In the genomic region with DNA sequence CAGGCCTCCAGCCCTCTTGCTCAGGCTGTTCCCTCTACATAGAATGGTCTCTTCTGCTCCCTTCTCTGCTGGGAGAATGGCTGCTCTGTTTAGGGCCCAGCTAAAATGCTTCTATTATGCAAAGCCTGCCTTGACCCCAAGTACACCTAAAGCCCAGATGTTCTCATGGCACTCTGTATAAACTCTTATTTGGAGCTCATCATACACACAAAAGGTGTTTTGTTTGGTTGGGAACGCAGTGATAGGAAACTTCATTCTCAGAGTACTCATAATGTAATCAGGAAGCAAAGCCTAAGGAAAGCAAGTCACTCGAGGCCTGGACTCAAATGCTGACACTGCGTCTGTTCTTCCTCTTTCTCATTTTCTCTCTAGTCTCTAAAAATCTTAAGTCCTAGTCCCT, we compare ENCODE assay signal across 15 cellular contexts. TPM values are rescaled to one million over a fixed set of nuclear protein-coding genes. Genes with fewer than 3 reads are reported as not detected.
A peak's percentile ranks its signal among the peaks of the same experiment; 100 is the strongest.
DNase-seq lines count a peak whose midpoint lies in the region; TF ChIP-seq lines count a peak whose summit lies in the region.
"Had no signal": no experiment of that assay in that cellular context is flagged by ENCODE, and none has a peak within 500 bp of the region (broad histone marks: within the 10 kb centered on the region; RNA-seq: fewer than 3 reads in every experiment).

No MANE protein-coding gene starts in this region.

- H3K4me3 Mint-ChIP-seq in activated naive CD4-positive, alpha-beta T cell treated with anti-CD3 and anti-CD28 coated beads, Interleukin-2, amount 10 ng/mL, durations not matched to agents 7 days and 5 days = no peak overlapping the region

- TF ChIP-seq CTCF in stomach (IDR thresholded peaks at IDR 0.05) (no peak), GM10248 (IDR thresholded peaks at IDR 0.05; ENCODE audit: control extremely low read depth, extremely low read depth, low read depth, missing control alignments) (no peak)

- H3K27ac Mint-ChIP-seq in activated naive CD4-positive, alpha-beta T cell treated with anti-CD3 and anti-CD28 coated beads, Interleukin-2, amount 10 ng/mL, durations not matched to agents 7 days and 5 days = peak overlapping the region; percentile 70

- H3K9me3 ChIP-seq in stomach (no peaks in the 10 kb centered on the region), MG63 (no peaks in the 10 kb centered on the region)
- H3K9me3 ChIP-seq: SJCRH30, vagina had no signal

- POLR2A ChIA-PET in GM10248 (lab: Yijun Ruan, JAX) = no interaction called here

- H3K4me1 ChIP-seq in stomach = peaks cover 0 to 40% (median 1%) of the 10 kb centered on the region in 4 donors
- H3K4me1 ChIP-seq: SJCRH30, vagina had no signal

- peak overlapping the region in 3 of 5 donors; percentile 17 to 43 (median 19) for H3K27ac ChIP-seq in stomach
- H3K27ac ChIP-seq: SJCRH30, vagina had no signal

- TF ChIP-seq EP300 in stomach (IDR thresholded peaks at IDR 0.05) = no peak

- H3K27me3 ChIP-seq in stomach (no peaks in the 10 kb centered on the region), MG63 (no peaks in the 10 kb centered on the region)
- H3K27me3 ChIP-seq: SJCRH30, vagina had no signal

- TF ChIP-seq POLR2A in stomach (IDR thresholded peaks at IDR 0.05) = no peak

- 43 to 57% (median 49%) methylated on average over 3 of the region's 3 CpGs for WGBS in stomach, 5 donors

- H3K36me3 ChIP-seq in stomach = peaks cover 0 to 34% (median 30%) of the 10 kb centered on the region in 4 donors
- no peaks in the 10 kb centered on the region; the same call in 1 of the 2 replicates for H3K36me3 ChIP-seq in MG63
- H3K36me3 ChIP-seq: SJCRH30, vagina had no signal

- intact Hi-C loops in stomach (cut with DNase I; ENCODE audit: low total_unique reads) = no loop called here

- no peaks in the 10 kb centered on the region for H3K27me3 Mint-ChIP-seq in activated naive CD4-positive, alpha-beta T cell treated with anti-CD3 and anti-CD28 coated beads, Interleukin-2, amount 10 ng/mL, durations not matched to agents 7 days and 5 days

- no peak for DNase-seq in activated naive CD4-positive, alpha-beta T cell treated with anti-CD3 and anti-CD28 coated beads, Interleukin-2, amount 10 ng/mL, durations not matched to agents 7 days and 5 days
- DNase-seq in activated naive CD4-positive, alpha-beta T cell (lab: John Stamatoyannopoulos, UW) = no peak
- DNase-seq in RPMI8226 (peak; percentile 72), hippocampal formation (lab: John Stamatoyannopoulos, UW) (peak; percentile 25 to 74), stomach (no peak), GM10248 (ENCODE audit: extremely low spot score) (no peak), MG63 (no peak)
- no peak for DNase-seq in stimulated activated CD4-positive, alpha-beta T cell treated with anti-CD3 and anti-CD28 coated beads, Interleukin-2, amount 100 ng/mL, for 24 hours
- DNase-seq: activated naive CD4-positive, alpha-beta T cell treated with Interleukin-2 at 50 U/mL for 16 hours; NCI-H1092; NCI-H524; SJCRH30; small intestine had no signal

- H3K4me3 ChIP-seq in stomach (no peak overlapping the region), MG63 (no peak overlapping the region)
- H3K4me3 ChIP-seq: SJCRH30, vagina had no signal

- peaks cover 19% of the 10 kb centered on the region for H3K4me1 Mint-ChIP-seq in activated naive CD4-positive, alpha-beta T cell treated with anti-CD3 and anti-CD28 coated beads, Interleukin-2, amount 10 ng/mL, durations not matched to agents 7 days and 5 days

- peaks cover 29% of the 10 kb centered on the region for H3K36me3 Mint-ChIP-seq in activated naive CD4-positive, alpha-beta T cell treated with anti-CD3 and anti-CD28 coated beads, Interleukin-2, amount 10 ng/mL, durations not matched to agents 7 days and 5 days

- CTCF ChIA-PET in activated naive CD4-positive, alpha-beta T cell treated with anti-CD3 and anti-CD28 coated beads, Interleukin-2, amount 10 ng/mL, durations not matched to agents 7 days and 5 days (lab: Charles Lee) = interaction anchor here (0.6 to 3.4 kb wide), 5 partner anchors 16 to 63 kb away, joined by 3 to 19 read pairs (median 5); a partner anchor contains a TSS
- CTCF ChIA-PET in GM10248 (lab: Yijun Ruan, JAX) = interaction anchor here (0.9 to 7.6 kb wide), 6 partner anchors 10 to 58 kb away, joined by 3 to 76 read pairs (median 5); a partner anchor contains a TSS

- H3K9me3 Mint-ChIP-seq in activated naive CD4-positive, alpha-beta T cell treated with anti-CD3 and anti-CD28 coated beads, Interleukin-2, amount 10 ng/mL, durations not matched to agents 7 days and 5 days = no peaks in the 10 kb centered on the region

RNA-seq across cellular contexts. Expression of a gene that starts 38.2 kb away (rescaled TPM):
- total RNA-seq in stomach = under 1 TPM in 1 of 5 donors, not detected in 4; 0.89 TPM
- polyA plus RNA-seq in stomach = under 1 TPM in 1 of 3 donors, not detected in 2; 0.28 TPM
- not detected in 2 replicates for total RNA-seq in MG63 (2014; rRNA removed; shearing (Covaris generic); ENCODE audit: low replicate concordance)
- total RNA-seq: Daoy, vagina had no signal

RNA-seq across cellular contexts. Expression of a gene that starts 53.3 kb away (rescaled TPM):
- total RNA-seq in stomach = 10 to 100 TPM; 15.8 to 63.2 (median 42.0) TPM
- 10 to 100 TPM in 2 of 3 donors, 1 to 10 TPM in 1; 8.9 to 12.6 (median 11.5) TPM for polyA plus RNA-seq in stomach
- total RNA-seq in MG63 (2014; rRNA removed; shearing (Covaris generic); ENCODE audit: low replicate concordance) = 4.9 and 5.5 TPM in 2 replicates

Comparison
In these comparisons a context has a peak if more than half of its experiments do, and no peak if none do; other contexts are left out.
1. DNase-seq: peak in RPMI8226 (single experiment) and hippocampal formation (2 of 2); none in activated naive CD4-positive, alpha-beta T cell treated with anti-CD3 and anti-CD28 coated beads, Interleukin-2, amount 10 ng/mL, durations not matched to agents 7 days and 5 days (single experiment), activated naive CD4-positive, alpha-beta T cell (0 of 4), stomach (single experiment), GM10248 (single experiment), stimulated activated CD4-positive, alpha-beta T cell treated with anti-CD3 and anti-CD28 coated beads, Interleukin-2, amount 100 ng/mL, for 24 hours (0 of 2) and MG63 (single experiment).